ENCODE assay signal across 8 cellular contexts in the genomic region with DNA sequence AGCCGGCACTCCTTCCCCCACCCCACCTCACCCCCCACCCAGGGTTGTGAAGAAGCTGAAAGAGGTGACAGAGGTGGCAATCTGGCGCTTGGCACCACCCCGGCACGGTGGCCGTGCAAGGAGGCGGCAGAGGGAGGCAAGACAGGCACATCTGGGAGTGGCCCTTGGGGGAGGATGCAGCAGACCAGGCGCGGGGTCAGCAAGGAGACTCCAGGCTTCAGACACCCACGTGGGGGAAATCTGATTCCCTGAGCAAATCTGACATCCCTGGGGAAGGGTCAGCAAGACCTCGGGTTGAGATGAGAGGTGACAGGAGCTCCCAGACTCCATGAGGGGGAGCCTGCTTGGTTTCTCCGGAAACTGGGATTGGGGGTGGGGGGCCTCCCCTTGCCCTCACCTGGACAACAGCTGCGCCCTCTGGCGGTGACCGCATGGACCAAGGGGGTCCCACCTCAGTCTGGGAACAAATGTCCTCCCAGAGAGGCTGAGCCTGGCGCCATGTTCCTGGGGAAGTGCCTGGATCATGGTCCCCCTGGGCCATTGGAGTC. TPM values are rescaled to one million over a fixed set of nuclear protein-coding genes. Genes with fewer than 3 reads are reported as not detected.
A peak's percentile ranks its signal among the peaks of the same experiment; 100 is the strongest.
DNase-seq lines count a peak whose midpoint lies in the region; ATAC-seq and TF ChIP-seq lines count a peak whose summit lies in the region.

No MANE protein-coding gene starts in this region.

- POLR2A ChIA-PET in BJ (lab: Charles Lee), result no interaction called here

- DNase-seq in BJ (ENCODE audit: low read depth), result no peak
- peak; percentile 48 for DNase-seq in cerebellar cortex (ENCODE audit: low spot score)
- no peak for DNase-seq in NCI-H748 treated with DMSO at 0.1 percent for 48 hours (lab: John Stamatoyannopoulos, UW)
- no peak for DNase-seq in AG08395 (ENCODE audit: low spot score)
- DNase-seq in SW 1271 (lab: John Stamatoyannopoulos, UW), result no peak

- no peak overlapping the region for H3K4me2 ChIP-seq in KMS-11

- H3K4me3 ChIP-seq in BJ (ENCODE audit: low read depth, low read length) (no peak overlapping the region), KMS-11 (IDR thresholded peaks at IDR 0.05; ENCODE audit: insufficient read depth, low read depth, low read length) (no peak overlapping the region), mucosa of stomach (ENCODE audit: low read length) (no peak overlapping the region)

- H3K27ac ChIP-seq in KMS-11, result no peak overlapping the region

- H3K79me2 ChIP-seq in KMS-11 (ENCODE audit: insufficient read depth, low read depth), result no peaks in the 10 kb centered on the region

- CTCF ChIA-PET in BJ (lab: Yijun Ruan, JAX), result interaction anchor here (0.8 to 2.2 kb wide), 11 partner anchors 9 to 87 kb away, joined by 3 to 11 read pairs (median 4); a partner anchor contains a TSS

- H3K9me3 ChIP-seq in mucosa of stomach (ENCODE audit: control insufficient read depth, low read length), result no peaks in the 10 kb centered on the region

- H3K27me3 ChIP-seq in BJ (ENCODE audit: control insufficient read depth, insufficient read depth, low read length) (peaks cover 2% of the 10 kb centered on the region; the same call in 1 of the 2 replicates), KMS-11 (ENCODE audit: insufficient read depth, low read depth) (peaks cover 27% of the 10 kb centered on the region; the same call in 1 of the 2 replicates), mucosa of stomach (ENCODE audit: control insufficient read depth, insufficient read depth, low read length) (peaks cover 3% of the 10 kb centered on the region)

- H3K9ac ChIP-seq in KMS-11, result no peak overlapping the region
- peak overlapping the region; percentile 22 for H3K9ac ChIP-seq in mucosa of stomach (ENCODE audit: low read length)

- peaks cover 14% of the 10 kb centered on the region for H3K4me1 ChIP-seq in KMS-11 (ENCODE audit: low read depth, poor library complexity, severe bottlenecking)
- peaks cover 45% of the 10 kb centered on the region for H3K4me1 ChIP-seq in mucosa of stomach (ENCODE audit: control insufficient read depth, insufficient read depth, low read length)

- no peak for ATAC-seq in HG02623 (IDR thresholded peaks at IDR 0.05; ENCODE audit: unreplicated experiment)

- TF ChIP-seq CTCF in BJ (IDR thresholded peaks at IDR 0.05; ENCODE audit: insufficient read depth, low read depth, low read length) (peak; percentile 55), KMS-11 (conservative IDR thresholded peaks at IDR 0.05; ENCODE audit: low read depth, low read length) (peak; percentile 47)

- no peak overlapping the region for H2AFZ ChIP-seq in KMS-11 (ENCODE audit: low read depth)

- no peaks in the 10 kb centered on the region for H4K20me1 ChIP-seq in KMS-11 (ENCODE audit: insufficient read depth)

- H3K36me3 ChIP-seq in BJ (ENCODE audit: control insufficient read depth, insufficient read depth, low read length) (no peaks in the 10 kb centered on the region), KMS-11 (ENCODE audit: insufficient read depth) (no peaks in the 10 kb centered on the region), mucosa of stomach (ENCODE audit: control insufficient read depth, insufficient read depth, low read length) (no peaks in the 10 kb centered on the region)

RNA-seq across cellular contexts. Expression of a gene that starts 4.0 kb away (rescaled TPM):
- polyA plus RNA-seq in BJ (2011; rRNA removed), result 1.6 and 2.5 TPM in 2 replicates
- 1.9 and 2.1 TPM in 2 replicates for polyA minus RNA-seq in BJ (2011; rRNA and poly(A)+ RNA removed)

RNA-seq across cellular contexts. Expression of a gene that starts 17.9 kb away (rescaled TPM):
- polyA plus RNA-seq in BJ (2011; rRNA removed), result 10.8 and 16.1 TPM in 2 replicates
- 4.9 and 6.5 TPM in 2 replicates for polyA minus RNA-seq in BJ (2011; rRNA and poly(A)+ RNA removed)

RNA-seq across cellular contexts. Expression of a gene that starts 53.5 kb away (rescaled TPM):
- polyA plus RNA-seq in BJ (2011; rRNA removed), result 359 and 527 TPM in 2 replicates
- 202 and 270 TPM in 2 replicates for polyA minus RNA-seq in BJ (2011; rRNA and poly(A)+ RNA removed)
